In the genomic region with DNA sequence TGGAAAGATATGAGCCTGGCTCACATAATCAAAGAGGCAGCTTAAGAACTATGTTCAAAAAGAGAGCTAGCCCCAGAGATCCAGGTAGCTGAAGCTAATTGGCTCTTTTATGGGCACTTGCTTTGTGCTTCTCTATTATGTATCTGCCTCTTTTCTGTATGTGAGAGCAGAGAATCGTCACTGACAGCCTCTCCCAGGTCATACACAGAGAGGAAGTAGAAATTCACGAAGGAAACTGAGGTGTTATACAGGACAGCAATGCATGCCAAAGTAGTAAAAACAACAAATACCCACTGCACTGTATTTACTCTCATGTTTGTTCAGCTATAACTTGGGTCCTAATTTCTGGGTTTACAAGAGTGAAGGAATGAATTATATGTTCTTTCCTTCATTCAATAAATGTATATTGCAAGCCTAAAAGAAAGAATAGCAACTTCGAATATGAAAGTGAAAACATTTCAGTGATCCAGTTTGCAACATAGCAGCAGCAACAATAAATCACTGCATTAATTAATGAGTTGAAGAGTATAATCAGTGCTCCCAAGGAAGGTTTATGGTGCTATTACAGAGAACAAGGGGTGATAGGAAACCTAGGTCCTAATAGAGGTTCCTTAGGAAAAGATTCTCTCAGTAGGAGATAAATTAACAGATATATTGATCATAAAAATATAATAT, we compare ENCODE assay signal across 9 cellular contexts. TPM values are rescaled to one million over a fixed set of nuclear protein-coding genes. Genes with fewer than 3 reads are reported as not detected.
DNase-seq lines count a peak whose midpoint lies in the region; ATAC-seq and TF ChIP-seq lines count a peak whose summit lies in the region.
"Had no signal": no experiment of that assay in that cellular context is flagged by ENCODE, and none has a peak within 500 bp of the region (broad histone marks: within the 10 kb centered on the region; RNA-seq: fewer than 3 reads in every experiment).

No MANE protein-coding gene starts in this region.

- H3K4me3 ChIP-seq in mucosa of stomach (ENCODE audit: low read length) = peak overlapping the region; percentile 67
- no peak overlapping the region for H3K4me3 ChIP-seq in body of pancreas
- no peak overlapping the region for H3K4me3 ChIP-seq in gastrocnemius medialis
- H3K4me3 ChIP-seq: right atrium auricular region had no signal

- 25 to 35% methylated on average over 3 of the region's 3 CpGs for WGBS in body of pancreas, 2 donors

- no peak for DNase-seq in activated CD4-positive, CD25-positive, alpha-beta regulatory T cell (lab: John Stamatoyannopoulos, UW)
- DNase-seq in HT-29 (ENCODE audit: low spot score) = peak; percentile 4
- DNase-seq in body of pancreas = no peak
- DNase-seq in gastrocnemius medialis = no peak
- DNase-seq in stimulated activated CD4-positive, alpha-beta T cell treated with anti-CD3 and anti-CD28 coated beads, Interleukin-1b, Interleukin-23, amount 100 ng/mL, for 48 hours = no peak

- TF ChIP-seq CTCF in body of pancreas (IDR thresholded peaks at IDR 0.05) (no peak), gastrocnemius medialis (IDR thresholded peaks at IDR 0.05 in 4 of 5, conservative IDR thresholded peaks at IDR 0.05 in 1 of 5) (no peak)

- H3K36me3 ChIP-seq in mucosa of stomach (ENCODE audit: control insufficient read depth, insufficient read depth, low read length) (no peaks in the 10 kb centered on the region), body of pancreas (replicated peaks in 1 of 2; ENCODE audit: insufficient read depth in 1 of 2, low read depth in 2 of 2) (no peaks in the 10 kb centered on the region), gastrocnemius medialis (no peaks in the 10 kb centered on the region)
- H3K36me3 ChIP-seq: right atrium auricular region had no signal

- intact Hi-C loops in body of pancreas (cut with DNase I) (no loop called here), gastrocnemius medialis (cut with DNase I; ENCODE audit: low total_unique reads) (no loop called here)

- in situ Hi-C loops in gastrocnemius medialis (cut with MboI; ENCODE audit: low sequenced_read_pairs in 4 of 4) = no loop called here

- H3K27me3 ChIP-seq in mucosa of stomach (ENCODE audit: control insufficient read depth, insufficient read depth, low read length) = no peaks in the 10 kb centered on the region
- H3K27me3 ChIP-seq in body of pancreas = no peaks in the 10 kb centered on the region
- H3K27me3 ChIP-seq in gastrocnemius medialis = no peaks in the 10 kb centered on the region
- H3K27me3 ChIP-seq: right atrium auricular region had no signal

- H3K27ac ChIP-seq in body of pancreas (no peak overlapping the region), gastrocnemius medialis (no peak overlapping the region)
- H3K27ac ChIP-seq: right atrium auricular region had no signal

- no peak for TF ChIP-seq POLR2A in body of pancreas (IDR thresholded peaks at IDR 0.05)
- TF ChIP-seq POLR2A in gastrocnemius medialis (IDR thresholded peaks at IDR 0.05) = no peak

- peak; percentile 28 to 30 for ATAC-seq in activated CD4-positive, CD25-positive, alpha-beta regulatory T cell treated with anti-CD3 and anti-CD28 coated beads, Interleukin-2, amount 50 U/mL, for 24 hours
- ATAC-seq in GM21737 (IDR thresholded peaks at IDR 0.05; ENCODE audit: unreplicated experiment) = peak; percentile 84
- no peak for ATAC-seq in body of pancreas
- ATAC-seq in gastrocnemius medialis = no peak

- peak overlapping the region; percentile 65 for H3K9ac ChIP-seq in mucosa of stomach (ENCODE audit: low read length)

- H3K9me3 ChIP-seq in mucosa of stomach (ENCODE audit: control insufficient read depth, low read length) (no peaks in the 10 kb centered on the region), body of pancreas (no peaks in the 10 kb centered on the region), gastrocnemius medialis (no peaks in the 10 kb centered on the region)
- H3K9me3 ChIP-seq: right atrium auricular region had no signal

- H3K4me1 ChIP-seq in mucosa of stomach (ENCODE audit: control insufficient read depth, insufficient read depth, low read length) (no peaks in the 10 kb centered on the region), body of pancreas (no peaks in the 10 kb centered on the region), gastrocnemius medialis (no peaks in the 10 kb centered on the region)
- H3K4me1 ChIP-seq: right atrium auricular region had no signal

RNA-seq across cellular contexts. Expression of a gene that starts 47.1 kb away (rescaled TPM):
- 16.4 and 19.0 TPM in 2 replicates for total RNA-seq in HT-29 (2014; rRNA removed; shearing (Covaris generic))
- total RNA-seq in body of pancreas = 10 to 100 TPM; 16.8 to 17.4 TPM
- 10 to 100 TPM; 13.6 to 21.7 (median 18.0) TPM for total RNA-seq in gastrocnemius medialis

Comparison
In these comparisons a context has a peak if more than half of its experiments do, and no peak if none do; other contexts are left out.
1. ATAC-seq: peak in activated CD4-positive, CD25-positive, alpha-beta regulatory T cell treated with anti-CD3 and anti-CD28 coated beads, Interleukin-2, amount 50 U/mL, for 24 hours (2 of 2) and GM21737 (single experiment); none in body of pancreas (single experiment) and gastrocnemius medialis (0 of 2).